ENCODE assay signal across 27 cellular contexts in genomic region chr9:100466828-100467220, GRCh38. TPM values are rescaled to one million over a fixed set of nuclear protein-coding genes. Genes with fewer than 3 reads are reported as not detected.
DNase-seq lines count a peak whose midpoint lies in the region; ATAC-seq, FAIRE-seq and TF ChIP-seq lines count a peak whose summit lies in the region.
"Had no signal": no experiment of that assay in that cellular context is flagged by ENCODE, and none has a peak within 500 bp of the region (broad histone marks: within the 10 kb centered on the region; RNA-seq: fewer than 3 reads in every experiment).

No MANE protein-coding gene starts in this region.

- no peak overlapping the region for H3K27ac Mint-ChIP-seq in activated T-helper 17 cell treated with anti-CD3 and anti-CD28 coated beads, Interleukin-2, amount 50 U/mL, for 72 hours
- no peak overlapping the region for H3K27ac Mint-ChIP-seq in WTC11
- H3K27ac Mint-ChIP-seq: activated CD4-positive, alpha-beta T cell treated with anti-CD3 and anti-CD28 coated beads, Interleukin-2, amount 10 ng/mL, durations not matched to agents 7 days and 5 days; nephron; type B pancreatic cell had no signal

- BruUV-seq in GM12878 (replicated peaks; lab: Mats Ljungman, UMichigan), result no TSS peak

- no peak overlapping the region for H3K4me2 ChIP-seq in GM12878 (ENCODE audit: control insufficient read depth, insufficient read depth)
- H3K4me2 ChIP-seq: smooth muscle cell had no signal

- H3K36me3 ChIP-seq in GM12878 (ENCODE audit: control insufficient read depth in 2 of 2, insufficient read depth in 2 of 2, low read length in 1 of 2) (no peaks in the 10 kb centered on the region), gastrocnemius medialis (no peaks in the 10 kb centered on the region)
- H3K36me3 ChIP-seq: heart left ventricle had no signal

- no peaks in the 10 kb centered on the region for H3K36me3 Mint-ChIP-seq in activated T-helper 17 cell treated with anti-CD3 and anti-CD28 coated beads, Interleukin-2, amount 50 U/mL, for 72 hours (ENCODE audit: low read depth)
- no peaks in the 10 kb centered on the region for H3K36me3 Mint-ChIP-seq in WTC11
- H3K36me3 Mint-ChIP-seq: type B pancreatic cell had no signal

- CTCF ChIA-PET in GM12878 (lab: Yijun Ruan, JAX) (interaction anchor here (1.0 to 1.4 kb wide), 3 partner anchors 29 to 142 kb away, joined by 3 to 4 read pairs (median 3); no protein-coding TSS in a partner anchor), WTC11 (lab: Charles Lee) (no interaction called here)

- no peaks in the 10 kb centered on the region for H3K9me3 Mint-ChIP-seq in activated T-helper 17 cell treated with anti-CD3 and anti-CD28 coated beads, Interleukin-2, amount 50 U/mL, for 72 hours
- H3K9me3 Mint-ChIP-seq in WTC11, result no peaks in the 10 kb centered on the region
- H3K9me3 Mint-ChIP-seq: activated CD4-positive, alpha-beta T cell treated with anti-CD3 and anti-CD28 coated beads, Interleukin-2, amount 10 ng/mL, durations not matched to agents 7 days and 5 days; activated T-cell treated with anti-CD3 and anti-CD28 coated beads, Interleukin-2, amount 50 U/mL, for 4 hours; nephron; type B pancreatic cell had no signal

- H3K27me3 ChIP-seq in GM12878 (replicated peaks in 1 of 2; ENCODE audit: control insufficient read depth in 2 of 2, insufficient read depth in 2 of 2, low read length in 1 of 2) (no peaks in the 10 kb centered on the region; a peak in 1 of 4 replicates), gastrocnemius medialis (no peaks in the 10 kb centered on the region)

- TF ChIP-seq RAD21 in GM12878 (IDR thresholded peaks at IDR 0.05; ENCODE audit: insufficient read depth, low read depth, low read length), result no peak

- H3K9me3 ChIP-seq in GM12878 (replicated peaks; ENCODE audit: control insufficient read depth, insufficient read depth, low read length) (no peaks in the 10 kb centered on the region), gastrocnemius medialis (no peaks in the 10 kb centered on the region)
- H3K9me3 ChIP-seq: Caco-2, heart left ventricle had no signal

- H3K27ac ChIP-seq in GM12878 (ENCODE audit: control insufficient read depth, insufficient read depth), result no peak overlapping the region
- peak overlapping the region; percentile 66 to 83 (median 71) for H3K27ac ChIP-seq in gastrocnemius medialis
- H3K27ac ChIP-seq: C4-2B, GM23248 had no signal

- no peak for FAIRE-seq in GM12878 (lab: Jason Lieb, UNC)

- H3K9ac ChIP-seq in GM12878 (ENCODE audit: control insufficient read depth, insufficient read depth, low read length), result no peak overlapping the region
- H3K9ac ChIP-seq: GM23248 had no signal

- 53% methylated on average over 1 of the region's 1 CpG for WGBS in GM12878 (ENCODE audit: insufficient coverage, insufficient replicate concordance, low lambda C conversion rate, missing lambda C conversion rate)

- SMC1A ChIA-PET in GM12878 (lab: Charles Lee; ENCODE audit: uncharacterized antibody, unreplicated experiment), result interaction anchor here (1.0 to 1.6 kb wide), 3 partner anchors 9 to 12 kb away, joined by 3 read pairs; no protein-coding TSS in a partner anchor

- peak; percentile 70 for ATAC-seq in GM18907 (IDR thresholded peaks at IDR 0.05; ENCODE audit: unreplicated experiment)
- ATAC-seq in HG03196 (IDR thresholded peaks at IDR 0.05; ENCODE audit: unreplicated experiment), result peak; percentile 51
- ATAC-seq in GM12878, result peak; percentile 61
- ATAC-seq in gastrocnemius medialis, result no peak
- ATAC-seq in activated T-helper 17 cell treated with anti-CD3 and anti-CD28 coated beads, Interleukin-2, amount 50 U/mL, for 72 hours (replicated peaks), result no peak
- no peak for ATAC-seq in WTC11
- ATAC-seq in HG03095 (IDR thresholded peaks at IDR 0.05; ENCODE audit: unreplicated experiment), result no peak
- ATAC-seq: activated T-cell treated with anti-CD3 and anti-CD28 coated beads, Interleukin-2, amount 50 U/mL, for 4 hours had no signal

- H3K4me1 ChIP-seq in GM12878 (ENCODE audit: control insufficient read depth, insufficient read depth, low read length), result no peaks in the 10 kb centered on the region
- H3K4me1 ChIP-seq in gastrocnemius medialis, result peaks cover 37 to 38% of the 10 kb centered on the region in 2 donors

- no peak overlapping the region for H2AFZ ChIP-seq in GM12878 (ENCODE audit: control insufficient read depth, low read depth, low read length)
- H2AFZ ChIP-seq: GM23248 had no signal

- no peaks in the 10 kb centered on the region for H3K4me1 Mint-ChIP-seq in activated T-helper 17 cell treated with anti-CD3 and anti-CD28 coated beads, Interleukin-2, amount 50 U/mL, for 72 hours
- peaks cover 15% of the 10 kb centered on the region for H3K4me1 Mint-ChIP-seq in WTC11
- H3K4me1 Mint-ChIP-seq: activated CD4-positive, alpha-beta T cell treated with anti-CD3 and anti-CD28 coated beads, Interleukin-2, amount 10 ng/mL, durations not matched to agents 7 days and 5 days; nephron had no signal

- in situ Hi-C loops in GM12878 (cut with MboI), result no loop called here
- in situ Hi-C loops in gastrocnemius medialis (cut with MboI; ENCODE audit: low sequenced_read_pairs in 4 of 4), result no loop called here

- no peaks in the 10 kb centered on the region for H3K79me2 ChIP-seq in GM12878 (ENCODE audit: control insufficient read depth, insufficient read depth, low read length)

- intact Hi-C loops in GM12878 (cut with micrococcal nuclease; ENCODE audit: unreplicated experiment), result no loop called here
- intact Hi-C loops in gastrocnemius medialis (cut with DNase I; ENCODE audit: low total_unique reads), result loop anchor here (1.0 to 5.0 kb wide), 2 partner anchors 27 to 40 kb away; partner anchors contain the start of gene MSANTD3

- TF ChIP-seq CTCF in GM12878 (IDR thresholded peaks at IDR 0.05 in 2 of 3, conservative IDR thresholded peaks at IDR 0.05 in 1 of 3; ENCODE audit: control insufficient read depth in 2 of 3, extremely low read depth in 1 of 3, insufficient read depth in 1 of 3, low read depth in 3 of 3, low read length in 3 of 3) (no peak), gastrocnemius medialis (IDR thresholded peaks at IDR 0.05 in 4 of 5, conservative IDR thresholded peaks at IDR 0.05 in 1 of 5) (no peak), WTC11 (IDR thresholded peaks at IDR 0.05) (no peak)

- no peak for TF ChIP-seq EP300 in GM12878 (IDR thresholded peaks at IDR 0.05; ENCODE audit: borderline replicate concordance in 1 of 2, control insufficient read depth in 1 of 2, low read depth in 2 of 2, low read length in 2 of 2)

- no peaks in the 10 kb centered on the region for H4K20me1 ChIP-seq in GM12878 (ENCODE audit: control insufficient read depth, insufficient read depth)

- RAD21 ChIA-PET in GM12878 (lab: Charles Lee; ENCODE audit: unreplicated experiment), result no interaction called here

- peaks cover 4% of the 10 kb centered on the region for H3K27me3 Mint-ChIP-seq in activated T-helper 17 cell treated with anti-CD3 and anti-CD28 coated beads, Interleukin-2, amount 50 U/mL, for 72 hours
- no peaks in the 10 kb centered on the region for H3K27me3 Mint-ChIP-seq in WTC11 (ENCODE audit: low read depth)
- H3K27me3 Mint-ChIP-seq: type B pancreatic cell had no signal

- POLR2A ChIA-PET in GM12878 (lab: Charles Lee), result no interaction called here
- POLR2A ChIA-PET in WTC11 (lab: Charles Lee), result no interaction called here

- DNase-seq in GM12878 (ENCODE audit: low read depth, low spot score) (no peak), gastrocnemius medialis (no peak), WTC11 (ENCODE audit: low spot score) (no peak)
- DNase-seq: activated CD4-positive, alpha-beta T cell treated with anti-CD3 and anti-CD28 coated beads, Interleukin-2, amount 10 ng/mL, durations not matched to agents 7 days and 5 days; activated naive CD4-positive, alpha-beta T cell; activated T-cell treated with anti-CD3 and anti-CD28 coated beads, Interleukin-2, amount 50 U/mL, for 4 hours; Caco-2; DMS79 treated with DMSO at 0.1 percent for 48 hours; GF-D8; GM23248; IMR-90; mammary epithelial cell; NCI-H1694 treated with DMSO at 0.1 percent for 48 hours; NCI-H2171 treated with DMSO at 0.1 percent for 48 hours; NK-92 treated with Interleukin-12 subunit alpha and Interleukin-12 subunit beta, amount 100 ng/mL, for 24 hours; SHP77 treated with DMSO at 0.1 percent for 48 hours; stimulated activated CD4-positive, alpha-beta T cell treated with anti-CD3 and anti-CD28 coated beads, Interleukin-1b, Interleukin-23, amount 100 ng/mL, for 48 hours; T1000 had no signal

- TF ChIP-seq POLR2A in GM12878 (IDR thresholded peaks at IDR 0.05; ENCODE audit: low read depth, low read length), result no peak
- no peak for TF ChIP-seq POLR2A in gastrocnemius medialis (IDR thresholded peaks at IDR 0.05)

- H3K4me3 Mint-ChIP-seq in activated T-helper 17 cell treated with anti-CD3 and anti-CD28 coated beads, Interleukin-2, amount 50 U/mL, for 72 hours, result no peak overlapping the region
- H3K4me3 Mint-ChIP-seq in WTC11, result no peak overlapping the region
- H3K4me3 Mint-ChIP-seq: activated CD4-positive, alpha-beta T cell treated with anti-CD3 and anti-CD28 coated beads, Interleukin-2, amount 10 ng/mL, durations not matched to agents 7 days and 5 days; activated T-cell treated with anti-CD3 and anti-CD28 coated beads, Interleukin-2, amount 50 U/mL, for 4 hours; nephron; type B pancreatic cell had no signal

- H3K4me3 ChIP-seq in GM12878 (no peak overlapping the region), gastrocnemius medialis (no peak overlapping the region)
- H3K4me3 ChIP-seq: GM23248, heart left ventricle, smooth muscle cell had no signal

RNA-seq across cellular contexts. Expression of gene TMEFF1, which starts 6.1 kb away (rescaled TPM):
- 0.20 TPM in 1 of 2 replicates, not detected in the other for total RNA-seq in GM12878 (2013; cell fraction: nucleolus; rRNA removed)
- total RNA-seq in GM12878 (2014; rRNA removed) (0.11 TPM in 1 of 2 replicates, not detected in the other), GM12878 (2014; rRNA removed; fragmentation: Illumina TruSeq; extraction: Trizol) (0.09 TPM in 2 replicates), GM12878 (2021) (0.38 and 0.58 TPM in 2 replicates), gastrocnemius medialis (not detected), WTC11 (2021) (62.7 to 66.5 TPM (median 66.2 TPM) in 3 replicates)
- not detected for polyA plus RNA-seq in GM12878 (2011; ENCODE audit: low read depth)
- polyA plus RNA-seq in GM12878 (2011; rRNA removed) (0.04 and 0.06 TPM in 2 replicates), GM12878 (2014; fragmentation: Illumina TruSeq; extraction: Trizol) (0.03 TPM in 1 of 2 replicates, not detected in the other), GM12878 (2014; fragmentation: Nextera tagmentation; extraction: Ambion mirVana) (not detected), GM12878 (2014; rRNA removed) (0.13 and 0.55 TPM in 2 replicates), GM12878 (2016; fragmentation: Nextera tagmentation; extraction: Ambion mirVana) (under 1 TPM in 1 of 2 experiments, not detected in 1; 0.23 TPM)
- 0.03 TPM in 1 of 2 replicates, not detected in the other for polyA plus RNA-seq in GM12878 (2011; cell fraction: cytosol; rRNA removed)
- not detected in 2 replicates for polyA plus RNA-seq in GM12878 (2011; cell fraction: nucleus; rRNA removed)
- 0.11 TPM in 1 of 2 replicates, not detected in the other for polyA plus RNA-seq in GM12878 (2012)
- polyA minus RNA-seq in GM12878 (2011; rRNA and poly(A)+ RNA removed), result not detected in 2 replicates
- polyA minus RNA-seq in GM12878 (2011; cell fraction: cytosol; rRNA and poly(A)+ RNA removed), result not detected in 2 replicates
- polyA minus RNA-seq in GM12878 (2011; cell fraction: nucleus; rRNA and poly(A)+ RNA removed), result not detected in 2 replicates
- total RNA-seq in activated T-helper 17 cell treated with anti-CD3 and anti-CD28 coated beads, Interleukin-2, amount 50 U/mL, for 72 hours, result under 1 TPM in 1 of 2 donors, not detected in 1; 0.37 TPM
- total RNA-seq: activated CD4-positive, alpha-beta T cell treated with anti-CD3 and anti-CD28 coated beads, Interleukin-2, amount 10 ng/mL, durations not matched to agents 7 days and 5 days had no signal

RNA-seq across cellular contexts. Expression of gene MSANTD3, which starts 39.9 kb away (rescaled TPM):
- total RNA-seq in GM12878 (2013; cell fraction: nucleolus; rRNA removed), result 9.3 and 9.6 TPM in 2 replicates
- 16.0 and 16.5 TPM in 2 replicates for total RNA-seq in GM12878 (2014; rRNA removed)
- total RNA-seq in GM12878 (2014; rRNA removed; fragmentation: Illumina TruSeq; extraction: Trizol), result 17.1 and 19.7 TPM in 2 replicates
- 19.5 and 20.9 TPM in 2 replicates for total RNA-seq in GM12878 (2021)
- polyA plus RNA-seq in GM12878 (2011; ENCODE audit: low read depth), result 6.2 TPM
- 13.3 and 18.1 TPM in 2 replicates for polyA plus RNA-seq in GM12878 (2011; rRNA removed)
- 10.7 and 11.2 TPM in 2 replicates for polyA plus RNA-seq in GM12878 (2011; cell fraction: cytosol; rRNA removed)
- 5.9 and 6.5 TPM in 2 replicates for polyA plus RNA-seq in GM12878 (2011; cell fraction: nucleus; rRNA removed)
- 6.6 and 7.4 TPM in 2 replicates for polyA plus RNA-seq in GM12878 (2012)
- polyA plus RNA-seq in GM12878 (2014; fragmentation: Illumina TruSeq; extraction: Trizol), result 18.0 and 20.2 TPM in 2 replicates
- 10 to 100 TPM in 1 of 2 experiments, 1 to 10 TPM in 1; 7.0 to 12.1 TPM for polyA plus RNA-seq in GM12878 (2014; fragmentation: Nextera tagmentation; extraction: Ambion mirVana)
- 19.2 and 21.2 TPM in 2 replicates for polyA plus RNA-seq in GM12878 (2014; rRNA removed)
- 1 to 10 TPM; 5.8 to 5.9 TPM for polyA plus RNA-seq in GM12878 (2016; fragmentation: Nextera tagmentation; extraction: Ambion mirVana)
- polyA minus RNA-seq in GM12878 (2011; rRNA and poly(A)+ RNA removed), result 8.4 and 11.3 TPM in 2 replicates
- polyA minus RNA-seq in GM12878 (2011; cell fraction: cytosol; rRNA and poly(A)+ RNA removed), result 5.3 and 8.7 TPM in 2 replicates
- 3.4 and 5.9 TPM in 2 replicates for polyA minus RNA-seq in GM12878 (2011; cell fraction: nucleus; rRNA and poly(A)+ RNA removed)
- 10 to 100 TPM; 23.3 to 62.6 (median 40.1) TPM for total RNA-seq in gastrocnemius medialis
- 10 to 100 TPM; 17.3 to 23.3 TPM for total RNA-seq in activated T-helper 17 cell treated with anti-CD3 and anti-CD28 coated beads, Interleukin-2, amount 50 U/mL, for 72 hours
- total RNA-seq in WTC11 (2021), result 28.9 to 30.3 TPM (median 30.2 TPM) in 3 replicates

Comparison
In these comparisons a context has a peak if more than half of its experiments do, and no peak if none do; other contexts are left out.
1. ATAC-seq: peak in GM18907 (single experiment), HG03196 (single experiment) and GM12878 (single experiment); none in gastrocnemius medialis (0 of 2), activated T-helper 17 cell treated with anti-CD3 and anti-CD28 coated beads, Interleukin-2, amount 50 U/mL, for 72 hours (single experiment), WTC11 (single experiment) and HG03095 (single experiment).
2. RNA of gene TMEFF1, which starts 6.1 kb away (total RNA-seq): 62.7 to 66.5 TPM in WTC11; 0.37 TPM in activated T-helper 17 cell treated with anti-CD3 and anti-CD28 coated beads, Interleukin-2, amount 50 U/mL, for 72 hours, 0.09 to 0.58 TPM in GM12878 and not detected in gastrocnemius medialis; every median in the first group is over 10 times any median in the second.